20 cellular contexts compared by ENCODE assay signal in the genomic region with DNA sequence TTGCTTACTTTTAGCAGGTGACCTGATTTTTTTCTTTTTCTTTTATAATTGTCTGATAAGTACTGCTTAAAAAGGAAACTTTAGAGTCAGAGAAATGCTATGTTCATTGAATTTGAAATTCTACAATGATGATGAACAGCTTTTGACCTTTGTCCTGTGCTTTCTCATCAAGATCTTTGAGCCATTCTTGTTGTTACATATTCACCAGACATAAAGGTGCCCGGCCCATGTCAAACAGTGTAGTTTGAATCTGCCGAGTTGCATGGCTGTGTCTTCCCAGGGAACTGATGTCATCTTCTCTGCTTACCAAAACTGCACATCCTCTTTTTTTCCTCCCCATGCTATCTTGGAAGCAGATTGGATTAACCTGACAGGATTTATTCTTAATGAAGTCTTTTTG.
DNase-seq lines count a peak whose midpoint lies in the region; ATAC-seq, FAIRE-seq and TF ChIP-seq lines count a peak whose summit lies in the region.
"Had no signal": no experiment of that assay in that cellular context is flagged by ENCODE, and none has a peak within 500 bp of the region (broad histone marks: within the 10 kb centered on the region; RNA-seq: fewer than 3 reads in every experiment).

No MANE protein-coding gene starts in this region.

- H3K36me3 ChIP-seq in HepG2 (replicated peaks in 1 of 2; ENCODE audit: control insufficient read depth in 1 of 2, insufficient read depth in 2 of 2, low read length in 2 of 2) (no peaks in the 10 kb centered on the region), smooth muscle cell (ENCODE audit: low read depth) (no peaks in the 10 kb centered on the region), A673 (ENCODE audit: insufficient read depth, low read length, poor library complexity, severe bottlenecking) (no peaks in the 10 kb centered on the region)

- no peaks in the 10 kb centered on the region for H3K79me2 ChIP-seq in HepG2 (ENCODE audit: insufficient read depth, low read length)
- no peaks in the 10 kb centered on the region for H3K79me2 ChIP-seq in smooth muscle cell (ENCODE audit: low read depth)

- in situ Hi-C loops in HepG2 (cut with HindIII; ENCODE audit: extremely low pct_ligation_motif_present, low pct_unique_long_range_greater_than_20kb) = no loop called here

- H3K4me1 ChIP-seq in HepG2 (ENCODE audit: insufficient read depth, low read length) (peaks cover 34% of the 10 kb centered on the region), smooth muscle cell (ENCODE audit: low read depth) (no peaks in the 10 kb centered on the region), A673 (ENCODE audit: insufficient read depth, low read length, poor library complexity, severe bottlenecking) (no peaks in the 10 kb centered on the region)

- H3K4me2 ChIP-seq in HepG2 (ENCODE audit: low read depth, low read length) (peak overlapping the region; percentile 30), smooth muscle cell (no peak overlapping the region)

- H3K4me3 ChIP-seq in HepG2 (replicated peaks in 1 of 3; ENCODE audit: insufficient read depth in 1 of 3, low read depth in 2 of 3, low read length in 3 of 3) = no peak overlapping the region; a peak in 1 of 6 replicates
- peak overlapping the region; percentile 14 for H3K4me3 ChIP-seq in smooth muscle cell
- H3K4me3 ChIP-seq in A673 (ENCODE audit: low read depth, low read length, poor library complexity, severe bottlenecking) = no peak overlapping the region

- H3K36me3 Mint-ChIP-seq in activated naive CD8-positive, alpha-beta T cell treated with anti-CD3 and anti-CD28 coated beads for 36 hours = no peaks in the 10 kb centered on the region
- H3K36me3 Mint-ChIP-seq: CD8-positive, alpha-beta memory T cell had no signal

- H3K9me3 ChIP-seq in HepG2 (ENCODE audit: low read length) (no peaks in the 10 kb centered on the region), smooth muscle cell (replicated peaks; ENCODE audit: low read depth) (no peaks in the 10 kb centered on the region), A673 (ENCODE audit: low read depth, low read length, poor library complexity, severe bottlenecking) (no peaks in the 10 kb centered on the region)

- no peaks in the 10 kb centered on the region for H3K9me3 Mint-ChIP-seq in activated naive CD8-positive, alpha-beta T cell treated with anti-CD3 and anti-CD28 coated beads for 36 hours

- WGBS in HepG2 (ENCODE audit: low lambda C conversion rate) = 0% methylated on average over 2 of the region's 2 CpGs
- 69% methylated on average over 2 of the region's 2 CpGs for WGBS in smooth muscle cell (ENCODE audit: low lambda C conversion rate)

- peak; percentile 97 for ATAC-seq in HepG2

- no peak overlapping the region for H3K9ac ChIP-seq in HepG2 (ENCODE audit: insufficient read depth, low read depth, low read length)
- H3K9ac ChIP-seq in smooth muscle cell (ENCODE audit: low read depth) = no peak overlapping the region

- peak overlapping the region; percentile 11 for H3K27ac ChIP-seq in HepG2 (ENCODE audit: extremely low read length, insufficient read depth, low read length)
- H3K27ac ChIP-seq in smooth muscle cell (ENCODE audit: low read depth) = no peak overlapping the region
- no peak overlapping the region for H3K27ac ChIP-seq in A673 (ENCODE audit: low read depth, low read length, poor library complexity, severe bottlenecking)
- H3K27ac ChIP-seq: HL-60 had no signal

- no peak for TF ChIP-seq POLR2A in HepG2 (IDR thresholded peaks at IDR 0.05; ENCODE audit: insufficient read depth in 1 of 2, low read depth in 2 of 2, low read length in 2 of 2)

- no peaks in the 10 kb centered on the region for H4K20me1 ChIP-seq in HepG2 (ENCODE audit: insufficient read depth, low read length)
- no peaks in the 10 kb centered on the region for H4K20me1 ChIP-seq in smooth muscle cell (ENCODE audit: low read depth)

- H3K4me1 Mint-ChIP-seq in activated naive CD8-positive, alpha-beta T cell treated with anti-CD3 and anti-CD28 coated beads for 36 hours = no peaks in the 10 kb centered on the region
- H3K4me1 Mint-ChIP-seq: CD8-positive, alpha-beta memory T cell had no signal

- BruUV-seq in HepG2 (replicated peaks; lab: Mats Ljungman, UMichigan) = no TSS peak
- no TSS peak for BruUV-seq in A673 (replicated peaks; lab: Mats Ljungman, UMichigan)

- intact Hi-C loops in HepG2 (cut with micrococcal nuclease; ENCODE audit: unreplicated experiment) = no loop called here
- intact Hi-C loops in A673 (cut with micrococcal nuclease; ENCODE audit: unreplicated experiment) = no loop called here

- TF ChIP-seq CTCF in HepG2 (CRISPR knock-in tag; IDR thresholded peaks at IDR 0.05) (no peak), smooth muscle cell (IDR thresholded peaks at IDR 0.05; ENCODE audit: borderline replicate concordance, insufficient read depth, poor library complexity, severe bottlenecking) (no peak), A673 (conservative IDR thresholded peaks at IDR 0.05; ENCODE audit: low read depth, low read length) (no peak)

- DNase-seq in GM18507 (ENCODE audit: extremely low spot score, insufficient read length, low read depth) (no peak), SK-N-DZ (ENCODE audit: low spot score) (peak; percentile 38), HepG2 (ENCODE audit: low spot score) (peak; percentile 74), smooth muscle cell (lab: John Stamatoyannopoulos, UW; ENCODE audit: unreplicated experiment) (no peak), A673 (ENCODE audit: low spot score) (no peak)
- DNase-seq in activated naive CD8-positive, alpha-beta T cell treated with anti-CD3 and anti-CD28 coated beads for 36 hours = no peak
- no peak for DNase-seq in stimulated activated CD8-positive, alpha-beta memory T cell treated with anti-CD3 and anti-CD28 coated beads, Interleukin-4, amount 100 ng/mL, for 48 hours
- DNase-seq: ACHN; C1 segment of cervical spinal cord; CD8-positive, alpha-beta memory T cell; DMS79 treated with DMSO at 0.1 percent for 48 hours; H7; HFFc6; NCI-H1694 treated with DMSO at 0.1 percent for 48 hours; NCI-H2107; NCI-H345; NCI-H524 treated with DMSO at 0.1 percent for 48 hours had no signal

- H3K27me3 ChIP-seq in HepG2 (ENCODE audit: control insufficient read depth in 1 of 2, insufficient read depth in 2 of 2, low read length in 2 of 2) (no peaks in the 10 kb centered on the region), smooth muscle cell (ENCODE audit: low read depth) (no peaks in the 10 kb centered on the region), A673 (replicated peaks; ENCODE audit: insufficient read depth, low read depth, low read length, poor library complexity) (no peaks in the 10 kb centered on the region)

- H3K4me3 Mint-ChIP-seq in activated naive CD8-positive, alpha-beta T cell treated with anti-CD3 and anti-CD28 coated beads for 36 hours = no peak overlapping the region
- H3K4me3 Mint-ChIP-seq: CD8-positive, alpha-beta memory T cell; HFFc6 had no signal

- FAIRE-seq in GM18507 (lab: Jason Lieb, UNC) = peak; percentile 42
- FAIRE-seq in HepG2 (lab: Jason Lieb, UNC) = peak; percentile 89
- FAIRE-seq: D721Med, HTR-8/SVneo had no signal

- POLR2A ChIA-PET in HepG2 (lab: Yijun Ruan, JAX) (no interaction called here), A673 (lab: Charles Lee; ENCODE audit: low non-redundant PET) (no interaction called here)

- no peak overlapping the region for H3K27ac Mint-ChIP-seq in activated naive CD8-positive, alpha-beta T cell treated with anti-CD3 and anti-CD28 coated beads for 36 hours
- H3K27ac Mint-ChIP-seq: HFFc6 had no signal

- TF ChIP-seq EP300 in HepG2 (IDR thresholded peaks at IDR 0.05; ENCODE audit: low read depth in 2 of 2, low read length in 2 of 2) (0 out of 4 replicates have a peak, but pooled peaks of 1 of the 2 experiments have one; percentile 18), HepG2 (CRISPR knock-in tag; IDR thresholded peaks at IDR 0.05; ENCODE audit: borderline replicate concordance) (no peak)

- no peak for TF ChIP-seq RAD21 in HepG2 (CRISPR knock-in tag; IDR thresholded peaks at IDR 0.05)

- no peaks in the 10 kb centered on the region for H3F3A ChIP-seq in smooth muscle cell (ENCODE audit: low read depth)

- no peaks in the 10 kb centered on the region for H3K27me3 Mint-ChIP-seq in activated naive CD8-positive, alpha-beta T cell treated with anti-CD3 and anti-CD28 coated beads for 36 hours

- no peak overlapping the region for H2AFZ ChIP-seq in HepG2 (ENCODE audit: low read length)
- no peak overlapping the region for H2AFZ ChIP-seq in smooth muscle cell (ENCODE audit: low read depth)

- CTCF ChIA-PET in HepG2 (lab: Yijun Ruan, JAX; ENCODE audit: low intra/inter-chr PET ratio, low total read pairs) (no interaction called here), A673 (lab: Charles Lee) (no interaction called here)

TF ChIP-seq in HepG2, 621 proteins besides CTCF, POLR2A, EP300 and RAD21 (continues in another document):
- TF ChIP-seq, protein P1, sequence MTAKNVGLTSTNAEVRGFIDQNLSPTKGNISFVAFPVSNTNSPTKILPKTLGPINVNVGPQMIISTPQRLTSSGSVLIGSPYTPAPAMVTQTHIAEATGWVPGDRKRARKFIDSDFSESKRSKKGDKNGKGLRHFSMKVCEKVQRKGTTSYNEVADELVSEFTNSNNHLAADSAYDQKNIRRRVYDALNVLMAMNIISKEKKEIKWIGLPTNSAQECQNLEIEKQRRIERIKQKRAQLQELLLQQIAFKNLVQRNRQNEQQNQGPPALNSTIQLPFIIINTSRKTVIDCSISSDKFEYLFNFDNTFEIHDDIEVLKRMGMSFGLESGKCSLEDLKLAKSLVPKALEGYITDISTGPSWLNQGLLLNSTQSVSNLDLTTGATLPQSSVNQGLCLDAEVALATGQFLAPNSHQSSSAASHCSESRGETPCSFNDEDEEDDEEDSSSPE (CRISPR knock-in tag; IDR thresholded peaks at IDR 0.05) = no peak
- TF ChIP-seq HNF4G (IDR thresholded peaks at IDR 0.05; ENCODE audit: borderline replicate concordance, low read depth, low read length) (peak; percentile 62; the same call in 1 of the 2 replicates), HNF4G (CRISPR knock-in tag; IDR thresholded peaks at IDR 0.05; ENCODE audit: borderline replicate concordance, low read depth) (no peak; the same call in 1 of the 2 replicates), SNAPC2 (CRISPR knock-in tag; IDR thresholded peaks at IDR 0.05) (no peak), HNF4A (CRISPR knock-in tag; IDR thresholded peaks at IDR 0.05) (peak; percentile 86)
- TF ChIP-seq, protein P2, sequence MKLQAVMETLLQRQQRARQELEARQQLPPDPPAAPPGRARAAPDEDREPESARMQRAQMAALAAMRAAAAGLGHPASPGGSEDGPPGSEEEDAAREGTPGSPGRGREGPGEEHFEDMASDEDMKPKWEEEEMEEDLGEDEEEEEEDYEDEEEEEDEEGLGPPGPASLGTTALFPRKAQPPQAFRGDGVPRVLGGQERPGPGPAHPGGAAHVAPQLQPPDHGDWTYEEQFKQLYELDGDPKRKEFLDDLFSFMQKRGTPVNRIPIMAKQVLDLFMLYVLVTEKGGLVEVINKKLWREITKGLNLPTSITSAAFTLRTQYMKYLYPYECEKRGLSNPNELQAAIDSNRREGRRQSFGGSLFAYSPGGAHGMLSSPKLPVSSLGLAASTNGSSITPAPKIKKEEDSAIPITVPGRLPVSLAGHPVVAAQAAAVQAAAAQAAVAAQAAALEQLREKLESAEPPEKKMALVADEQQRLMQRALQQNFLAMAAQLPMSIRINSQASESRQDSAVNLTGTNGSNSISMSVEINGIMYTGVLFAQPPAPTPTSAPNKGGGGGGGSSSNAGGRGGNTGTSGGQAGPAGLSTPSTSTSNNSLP (IDR thresholded peaks at IDR 0.05; ENCODE audit: low read depth, low read length) = peak; percentile 48; the same call in 1 of the 2 replicates

Comparison
In these comparisons a context has a peak if more than half of its experiments do, and no peak if none do; other contexts are left out.
1. DNase-seq: peak in SK-N-DZ (single experiment) and HepG2 (single experiment); none in GM18507 (single experiment), smooth muscle cell (single experiment), activated naive CD8-positive, alpha-beta T cell treated with anti-CD3 and anti-CD28 coated beads for 36 hours (single experiment), A673 (single experiment) and stimulated activated CD8-positive, alpha-beta memory T cell treated with anti-CD3 and anti-CD28 coated beads, Interleukin-4, amount 100 ng/mL, for 48 hours (single experiment).